ENCODE assay signal across 28 cellular contexts in the genomic region with DNA sequence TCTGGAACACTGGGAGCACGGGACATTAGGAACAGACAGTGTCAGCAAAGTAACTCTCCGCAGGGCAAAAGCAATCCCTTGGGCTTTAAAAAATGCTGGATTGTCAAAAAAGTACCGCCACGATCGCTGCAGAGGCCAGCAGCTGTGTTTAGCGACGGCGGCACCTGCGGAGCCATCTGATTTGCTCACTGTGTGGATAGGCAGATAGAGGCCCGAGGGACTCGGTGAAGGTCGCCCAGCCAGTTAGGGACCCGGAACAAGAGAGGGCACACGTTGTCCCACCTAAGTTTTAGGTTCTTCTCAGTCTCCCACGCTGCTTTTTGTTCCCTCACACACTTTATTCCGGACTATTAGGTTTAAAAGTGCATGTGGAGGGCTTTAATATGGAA.
"Had no signal": no experiment of that assay in that cellular context is flagged by ENCODE, and none has a peak within 500 bp of the region (broad histone marks: within the 10 kb centered on the region; RNA-seq: fewer than 3 reads in every experiment).

No MANE protein-coding gene starts in this region.

- H3K4me3 ChIP-seq: ascending aorta, breast epithelium, cardiac muscle cell, dorsolateral prefrontal cortex had no signal

- H3K36me3 Mint-ChIP-seq: activated CD4-positive, alpha-beta memory T cell treated with anti-CD3 and anti-CD28 coated beads for 36 hours; activated CD8-positive, alpha-beta memory T cell treated with anti-CD3 and anti-CD28 coated beads, Interleukin-2, amount 10 ng/mL, durations not matched to agents 7 days and 5 days; activated naive CD4-positive, alpha-beta T cell treated with anti-CD3 and anti-CD28 coated beads, Interleukin-2, amount 10 ng/mL, durations not matched to agents 7 days and 5 days; activated naive CD4-positive, alpha-beta T cell treated with anti-CD3 and anti-CD28 coated beads, Interleukin-2, amount 50 U/mL, for 72 hours; activated naive CD8-positive, alpha-beta T cell treated with anti-CD3 and anti-CD28 coated beads, Interleukin-2, amount 10 ng/mL, durations not matched to agents 7 days and 5 days; brain had no signal

- ATAC-seq: activated CD4-positive, alpha-beta T cell treated with anti-CD3 and anti-CD28 coated beads for 36 hours; activated CD8-positive, alpha-beta memory T cell treated with anti-CD3 and anti-CD28 coated beads, Interleukin-2, amount 10 ng/mL, durations not matched to agents 7 days and 5 days; activated CD8-positive, alpha-beta T cell treated with anti-CD3 and anti-CD28 coated beads, Interleukin-2, amount 10 ng/mL, durations not matched to agents 7 days and 5 days; activated naive CD4-positive, alpha-beta T cell treated with anti-CD3 and anti-CD28 coated beads, Interleukin-2, amount 50 U/mL, for 72 hours; esophagus mucosa had no signal

- H3K4me3 Mint-ChIP-seq: activated CD4-positive, alpha-beta memory T cell treated with anti-CD3 and anti-CD28 coated beads for 36 hours; activated CD4-positive, alpha-beta T cell treated with anti-CD3 and anti-CD28 coated beads for 36 hours; activated CD4-positive, alpha-beta T cell treated with anti-CD3 and anti-CD28 coated beads, Interleukin-2, amount 10 ng/mL, durations not matched to agents 24 days and 14 days; activated CD8-positive, alpha-beta memory T cell treated with anti-CD3 and anti-CD28 coated beads, Interleukin-2, amount 10 ng/mL, durations not matched to agents 7 days and 5 days; activated CD8-positive, alpha-beta T cell treated with anti-CD3 and anti-CD28 coated beads, Interleukin-2, amount 10 ng/mL, durations not matched to agents 7 days and 5 days; activated naive CD4-positive, alpha-beta T cell treated with anti-CD3 and anti-CD28 coated beads, Interleukin-2, amount 10 ng/mL, durations not matched to agents 7 days and 5 days; activated naive CD8-positive, alpha-beta T cell treated with anti-CD3 and anti-CD28 coated beads, Interleukin-2, amount 10 ng/mL, durations not matched to agents 7 days and 5 days; activated T-helper 1 cell treated with anti-CD3 and anti-CD28 coated beads, Interleukin-12 subunit alpha, Interleukin-12 subunit beta, Interleukin-2, Interleukin-4 antibody, amounts not matched to agents 30 ng/mL and 10 ng/mL and 1 ng/mL, durations not matched to agents 14 hours and 24 hours and 36 hours; brain; central memory CD8-positive, alpha-beta T cell; endodermal cell had no signal

- H3K27me3 Mint-ChIP-seq: activated CD8-positive, alpha-beta memory T cell treated with anti-CD3 and anti-CD28 coated beads, Interleukin-2, amount 10 ng/mL, durations not matched to agents 7 days and 5 days; activated naive CD8-positive, alpha-beta T cell treated with anti-CD3 and anti-CD28 coated beads, Interleukin-2, amount 10 ng/mL, durations not matched to agents 7 days and 5 days had no signal

- H3K27me3 ChIP-seq: ascending aorta, cardiac muscle cell had no signal

- H3K27ac Mint-ChIP-seq: activated CD4-positive, alpha-beta memory T cell treated with anti-CD3 and anti-CD28 coated beads for 36 hours; activated CD4-positive, alpha-beta T cell treated with anti-CD3 and anti-CD28 coated beads for 36 hours; activated CD4-positive, alpha-beta T cell treated with anti-CD3 and anti-CD28 coated beads, Interleukin-2, amount 10 ng/mL, durations not matched to agents 24 days and 14 days; activated CD8-positive, alpha-beta memory T cell treated with anti-CD3 and anti-CD28 coated beads, Interleukin-2, amount 10 ng/mL, durations not matched to agents 7 days and 5 days; activated CD8-positive, alpha-beta T cell treated with anti-CD3 and anti-CD28 coated beads, Interleukin-2, amount 10 ng/mL, durations not matched to agents 7 days and 5 days; activated naive CD4-positive, alpha-beta T cell treated with anti-CD3 and anti-CD28 coated beads, Interleukin-2, amount 10 ng/mL, durations not matched to agents 7 days and 5 days; activated naive CD8-positive, alpha-beta T cell treated with anti-CD3 and anti-CD28 coated beads, Interleukin-2, amount 10 ng/mL, durations not matched to agents 7 days and 5 days; activated T-helper 1 cell treated with anti-CD3 and anti-CD28 coated beads, Interleukin-12 subunit alpha, Interleukin-12 subunit beta, Interleukin-2, Interleukin-4 antibody, amounts not matched to agents 30 ng/mL and 10 ng/mL and 1 ng/mL, durations not matched to agents 14 hours and 24 hours and 36 hours; brain; endodermal cell had no signal

- H3K27ac ChIP-seq: ascending aorta, breast epithelium, cardiac muscle cell, dorsolateral prefrontal cortex had no signal

- H3K4me1 Mint-ChIP-seq: activated CD4-positive, alpha-beta T cell treated with anti-CD3 and anti-CD28 coated beads for 36 hours; activated CD4-positive, alpha-beta T cell treated with anti-CD3 and anti-CD28 coated beads, Interleukin-2, amount 10 ng/mL, durations not matched to agents 24 days and 14 days; activated CD8-positive, alpha-beta memory T cell treated with anti-CD3 and anti-CD28 coated beads, Interleukin-2, amount 10 ng/mL, durations not matched to agents 7 days and 5 days; activated naive CD4-positive, alpha-beta T cell treated with anti-CD3 and anti-CD28 coated beads, Interleukin-2, amount 10 ng/mL, durations not matched to agents 7 days and 5 days; activated naive CD8-positive, alpha-beta T cell treated with anti-CD3 and anti-CD28 coated beads, Interleukin-2, amount 10 ng/mL, durations not matched to agents 7 days and 5 days; central memory CD8-positive, alpha-beta T cell; endodermal cell had no signal

- H3K4me1 ChIP-seq: ascending aorta, breast epithelium had no signal

- H3K9me3 Mint-ChIP-seq: activated CD4-positive, alpha-beta memory T cell treated with anti-CD3 and anti-CD28 coated beads for 36 hours; activated CD4-positive, alpha-beta T cell treated with anti-CD3 and anti-CD28 coated beads, Interleukin-2, amount 10 ng/mL, durations not matched to agents 24 days and 14 days; activated naive CD4-positive, alpha-beta T cell treated with anti-CD3 and anti-CD28 coated beads, Interleukin-2, amount 10 ng/mL, durations not matched to agents 7 days and 5 days; activated naive CD4-positive, alpha-beta T cell treated with anti-CD3 and anti-CD28 coated beads, Interleukin-2, amount 50 U/mL, for 72 hours; activated naive CD8-positive, alpha-beta T cell treated with anti-CD3 and anti-CD28 coated beads, Interleukin-2, amount 10 ng/mL, durations not matched to agents 7 days and 5 days; activated T-helper 1 cell treated with anti-CD3 and anti-CD28 coated beads, Interleukin-12 subunit alpha, Interleukin-12 subunit beta, Interleukin-2, Interleukin-4 antibody, amounts not matched to agents 30 ng/mL and 10 ng/mL and 1 ng/mL, durations not matched to agents 14 hours and 24 hours and 36 hours; brain; central memory CD8-positive, alpha-beta T cell; endodermal cell had no signal

- H3K36me3 ChIP-seq: ascending aorta, breast epithelium, cardiac muscle cell had no signal

- H3K9me3 ChIP-seq: ascending aorta, breast epithelium had no signal

- DNase-seq: activated CD4-positive, alpha-beta memory T cell treated with anti-CD3 and anti-CD28 coated beads for 36 hours; activated CD4-positive, alpha-beta T cell treated with anti-CD3 and anti-CD28 coated beads for 36 hours; activated CD4-positive, alpha-beta T cell treated with anti-CD3 and anti-CD28 coated beads, Interleukin-2, amount 10 ng/mL, durations not matched to agents 24 days and 14 days; activated CD4-positive, CD25-positive, alpha-beta regulatory T cell; activated CD4-positive, CD25-positive, alpha-beta regulatory T cell treated with anti-CD3 and anti-CD28 coated beads, Interleukin-2, amount 50 U/mL, for 72 hours; activated CD8-positive, alpha-beta memory T cell treated with anti-CD3 and anti-CD28 coated beads, Interleukin-2, amount 10 ng/mL, durations not matched to agents 7 days and 5 days; activated CD8-positive, alpha-beta memory T cell treated with anti-CD3 and anti-CD28 coated beads, Interleukin-2, amount 50 U/mL, for 4 hours; activated CD8-positive, alpha-beta T cell treated with anti-CD3 and anti-CD28 coated beads, Interleukin-2, amount 10 ng/mL, durations not matched to agents 7 days and 5 days; activated gamma-delta T cell; activated naive CD4-positive, alpha-beta T cell; activated naive CD4-positive, alpha-beta T cell treated with anti-CD3 and anti-CD28 coated beads, Interleukin-2, amount 10 ng/mL, durations not matched to agents 7 days and 5 days; activated naive CD8-positive, alpha-beta T cell treated with anti-CD3 and anti-CD28 coated beads, Interleukin-2, amount 10 ng/mL, durations not matched to agents 7 days and 5 days; activated T-cell treated with anti-CD3 and anti-CD28 coated beads, Interleukin-2, amount 50 U/mL, for 1 hour; activated T-cell treated with anti-CD3 and anti-CD28 coated beads, Interleukin-2, amount 50 U/mL, for 48 hours; dorsolateral prefrontal cortex; effector memory CD4-positive, alpha-beta T cell; endodermal cell; foreskin fibroblast; head of caudate nucleus; T-helper 2 cell had no signal
